In genomic region chr20:47999166-47999565, GRCh38 we compare ENCODE assay signal across 22 cellular contexts.
"Had no signal": no experiment of that assay in that cellular context is flagged by ENCODE, and none has a peak within 500 bp of the region (broad histone marks: within the 10 kb centered on the region; RNA-seq: fewer than 3 reads in every experiment).

No MANE protein-coding gene starts in this region.

- H3K4me3 Mint-ChIP-seq: immature natural killer cell; natural killer cell treated with Interleukin-12 subunit alpha and Interleukin-12 subunit beta and Interleukin-15 and Interleukin-18, amount 100 ng/mL, for 72 hours; stimulated activated naive B cell treated with anti-CD40 and anti-IgM and Interleukin-4, amounts not matched to agents 10 μg/mL and 1 μg/mL and 100 μg/mL, for 72 hours; stimulated activated naive CD8-positive, alpha-beta T cell treated with anti-CD3 and anti-CD28 coated beads, Interleukin-15, amount 100 ng/mL, for 72 hours had no signal

- H3K79me2 ChIP-seq: parathyroid adenoma had no signal

- H2AFZ ChIP-seq: parathyroid adenoma had no signal

- H3K36me3 ChIP-seq: gastroesophageal sphincter, left ventricle myocardium inferior, lower lobe of right lung, spleen, tibial nerve, upper lobe of right lung, vagina had no signal

- H3K36me3 Mint-ChIP-seq: natural killer cell treated with Interleukin-12 subunit alpha and Interleukin-12 subunit beta and Interleukin-15 and Interleukin-18, amount 100 ng/mL, for 72 hours had no signal

- DNase-seq: dermis blood vessel endothelial cell; foreskin fibroblast; immature natural killer cell; left cardiac atrium; left ventricle myocardium inferior; lower lobe of right lung; mesenchymal stem cell; midbrain; psoas muscle; spleen; stimulated activated CD4-positive, alpha-beta T cell treated with anti-CD3 and anti-CD28 coated beads, Interleukin-2, amount 100 ng/mL, for 24 hours; stimulated activated CD4-positive, alpha-beta T cell treated with anti-CD3 and anti-CD28 coated beads, Interleukin-4, amount 100 ng/mL, for 4 hours; stimulated activated naive B cell treated with anti-CD40 and anti-IgM and Interleukin-4, amounts not matched to agents 10 μg/mL and 1 μg/mL and 100 μg/mL, for 72 hours; stimulated activated naive CD8-positive, alpha-beta T cell treated with anti-CD3 and anti-CD28 coated beads, Interleukin-15, amount 100 ng/mL, for 72 hours; testis; upper lobe of right lung had no signal

- H3K27ac ChIP-seq: gastroesophageal sphincter, left ventricle myocardium inferior, lower lobe of right lung, parathyroid adenoma, psoas muscle, spleen, testis, tibial nerve, upper lobe of right lung, vagina had no signal

- H3K4me1 Mint-ChIP-seq: immature natural killer cell; stimulated activated naive CD8-positive, alpha-beta T cell treated with anti-CD3 and anti-CD28 coated beads, Interleukin-15, amount 100 ng/mL, for 72 hours had no signal

- H3K27me3 ChIP-seq: gastroesophageal sphincter, spleen, testis, tibial nerve, upper lobe of right lung, vagina had no signal

- H3K4me3 ChIP-seq: gastroesophageal sphincter, left ventricle myocardium inferior, lower lobe of right lung, psoas muscle, spleen, testis, tibial nerve, upper lobe of right lung, vagina had no signal

- ATAC-seq: gastroesophageal sphincter; left cardiac atrium; natural killer cell treated with Interleukin-12 subunit alpha and Interleukin-12 subunit beta and Interleukin-15 and Interleukin-18, amount 100 ng/mL, for 72 hours; psoas muscle; sciatic nerve; stimulated activated naive B cell treated with anti-CD40 and anti-IgM and Interleukin-4, amounts not matched to agents 10 μg/mL and 1 μg/mL and 100 μg/mL, for 72 hours; stimulated activated naive CD8-positive, alpha-beta T cell treated with anti-CD3 and anti-CD28 coated beads, Interleukin-15, amount 100 ng/mL, for 72 hours had no signal

- H3K9ac ChIP-seq: parathyroid adenoma had no signal

- H3K4me1 ChIP-seq: gastroesophageal sphincter, left ventricle myocardium inferior, lower lobe of right lung, parathyroid adenoma, psoas muscle, testis, tibial nerve, upper lobe of right lung, vagina had no signal

- H3K9me3 Mint-ChIP-seq: immature natural killer cell; natural killer cell treated with Interleukin-12 subunit alpha and Interleukin-12 subunit beta and Interleukin-15 and Interleukin-18, amount 100 ng/mL, for 72 hours had no signal

- H3K27me3 Mint-ChIP-seq: stimulated activated naive B cell treated with anti-CD40 and anti-IgM and Interleukin-4, amounts not matched to agents 10 μg/mL and 1 μg/mL and 100 μg/mL, for 72 hours had no signal

- H3K9me3 ChIP-seq: gastroesophageal sphincter, lower lobe of right lung, psoas muscle, testis, upper lobe of right lung, vagina had no signal

- H3K27ac Mint-ChIP-seq: immature natural killer cell; natural killer cell treated with Interleukin-12 subunit alpha and Interleukin-12 subunit beta and Interleukin-15 and Interleukin-18, amount 100 ng/mL, for 72 hours had no signal
